In genomic region chr1:153400244-153400643, GRCh38 we compare ENCODE assay signal across 1 cellular context.
TF ChIP-seq lines count a peak whose summit lies in the region.

No MANE protein-coding gene starts in this region.

TF ChIP-seq in SK-N-SH treated with all-trans-retinoic acid at 6 μM for 48 hours, 23 proteins besides CTCF, POLR2A, EP300 and RAD21 (continued from another document):
- TF ChIP-seq ARNTL (CRISPR knock-in tag; IDR thresholded peaks at IDR 0.05; ENCODE audit: borderline replicate concordance, low read depth), result no peak
- TF ChIP-seq PPARA (CRISPR knock-in tag; IDR thresholded peaks at IDR 0.05; ENCODE audit: borderline replicate concordance), result no peak
- TF ChIP-seq ESRRG (CRISPR knock-in tag; IDR thresholded peaks at IDR 0.05), result no peak
- no peak for TF ChIP-seq ZC3H10 (CRISPR knock-in tag; IDR thresholded peaks at IDR 0.05)
